1 cellular context compared by ENCODE assay signal in genomic region chr16:55552621-55553020, GRCh38.
TF ChIP-seq lines count a peak whose summit lies in the region.

No MANE protein-coding gene starts in this region.

TF ChIP-seq in K562, 482 proteins besides CTCF, POLR2A, EP300 and RAD21 (continued from another document and continues in another):
- TF ChIP-seq UBTF (IDR thresholded peaks at IDR 0.05; ENCODE audit: borderline replicate concordance in 1 of 2, low read depth in 2 of 2, low read length in 2 of 2) (no peak), NRF1 (conservative IDR thresholded peaks at IDR 0.05 in 1 of 2, IDR thresholded peaks at IDR 0.05 in 1 of 2) (no peak), MAFK (IDR thresholded peaks at IDR 0.05; ENCODE audit: low read length) (peak; percentile 74), ZBTB49 (CRISPR knock-in tag; IDR thresholded peaks at IDR 0.05; ENCODE audit: borderline replicate concordance) (no peak), POLR2B (IDR thresholded peaks at IDR 0.05; ENCODE audit: low read depth, partially characterized antibody) (no peak), ID3 (CRISPR knock-in tag; IDR thresholded peaks at IDR 0.05) (no peak), ID3 (tag; IDR thresholded peaks at IDR 0.05) (no peak), MLX (CRISPR knock-in tag; conservative IDR thresholded peaks at IDR 0.05) (no peak), TRIM28 (IDR thresholded peaks at IDR 0.05) (no peak), MTA2 (IDR thresholded peaks at IDR 0.05; ENCODE audit: low read depth) (no peak), C11orf30 (IDR thresholded peaks at IDR 0.05; ENCODE audit: low read depth) (peak; percentile 86), GABPA (tag; conservative IDR thresholded peaks at IDR 0.05; ENCODE audit: low read depth) (no peak), GTF3C2 (IDR thresholded peaks at IDR 0.05; ENCODE audit: borderline replicate concordance, extremely low read depth, insufficient read length) (no peak), SP2 (IDR thresholded peaks at IDR 0.05; ENCODE audit: extremely low read depth, low read depth, low read length, poor library complexity, severe bottlenecking) (no peak), TEAD4 (IDR thresholded peaks at IDR 0.05; ENCODE audit: low read length) (no peak), TEAD4 (CRISPR knock-in tag; IDR thresholded peaks at IDR 0.05; ENCODE audit: borderline replicate concordance) (no peak), HIVEP1 (CRISPR knock-in tag; IDR thresholded peaks at IDR 0.05) (no peak), MYBL2 (IDR thresholded peaks at IDR 0.05; ENCODE audit: low read depth) (no peak), MYBL2 (CRISPR knock-in tag; IDR thresholded peaks at IDR 0.05; ENCODE audit: borderline replicate concordance) (no peak), ZBTB12 (CRISPR knock-in tag; IDR thresholded peaks at IDR 0.05) (no peak), ZNF592 (IDR thresholded peaks at IDR 0.05) (no peak), HDAC3 (IDR thresholded peaks at IDR 0.05; ENCODE audit: borderline replicate concordance, partially characterized antibody) (no peak), ATF3 (IDR thresholded peaks at IDR 0.05) (peak; percentile 36; the same call in 1 of the 2 replicates), ATF3 (CRISPR knock-in tag; conservative IDR thresholded peaks at IDR 0.05) (no peak), BCLAF1 (IDR thresholded peaks at IDR 0.05; ENCODE audit: borderline replicate concordance in 1 of 2, control insufficient read depth in 1 of 2, low read depth in 2 of 2, low read length in 1 of 2) (no peak), ZNF146 (CRISPR knock-in tag; IDR thresholded peaks at IDR 0.05; ENCODE audit: unreplicated experiment) (no peak), PBX2 (CRISPR knock-in tag; IDR thresholded peaks at IDR 0.05; ENCODE audit: low read depth) (no peak), PBX2 (tag; conservative IDR thresholded peaks at IDR 0.05; ENCODE audit: low read depth) (peak; percentile 93), E2F5 (CRISPR knock-in tag; IDR thresholded peaks at IDR 0.05) (no peak), ZNF511 (CRISPR knock-in tag; IDR thresholded peaks at IDR 0.05) (no peak), SAP30 (IDR thresholded peaks at IDR 0.05; ENCODE audit: borderline replicate concordance, insufficient read depth, low read depth, low read length, poor library complexity, severe bottlenecking) (no peak), ZFP1 (CRISPR knock-in tag; IDR thresholded peaks at IDR 0.05) (no peak), ELF1 (tag; IDR thresholded peaks at IDR 0.05) (no peak)
